In the genomic region with DNA sequence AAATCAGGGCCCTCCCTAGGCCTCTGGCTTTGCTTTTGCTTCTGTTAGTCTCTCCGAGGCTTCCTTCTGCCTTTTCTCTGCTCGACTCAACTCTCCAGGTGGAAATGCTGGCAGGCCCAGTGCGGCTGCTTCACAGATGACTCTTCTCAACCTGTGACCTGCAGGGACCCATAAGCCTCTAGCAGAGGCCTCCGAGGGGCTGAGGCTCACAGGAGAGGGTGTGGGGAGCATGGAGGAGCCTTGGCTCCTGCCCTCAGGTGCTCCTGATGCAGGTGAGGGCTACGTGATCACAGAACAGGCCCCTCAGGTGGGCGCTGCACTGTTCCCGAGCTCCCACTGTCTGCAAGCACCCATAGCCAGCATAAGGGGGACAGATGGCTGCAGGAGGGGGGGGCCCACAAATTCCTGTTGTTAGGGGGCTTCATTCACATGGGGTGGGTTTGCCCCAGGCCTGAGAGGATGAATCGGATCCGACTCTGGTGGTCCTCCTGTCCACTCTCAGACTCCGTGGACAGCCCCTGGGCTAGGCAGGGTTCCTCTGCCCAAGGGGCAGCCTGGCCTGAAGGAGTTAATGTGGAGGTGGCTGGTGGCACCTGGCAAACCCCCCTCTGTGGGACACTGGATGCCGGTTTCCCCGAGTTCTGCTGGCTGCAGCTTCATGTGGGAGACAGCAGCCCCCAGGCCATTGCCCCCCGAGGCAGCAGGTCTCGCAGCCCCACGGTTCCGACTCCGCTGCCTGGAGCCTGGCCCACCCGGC, we compare ENCODE assay signal across 24 cellular contexts. TPM values are rescaled to one million over a fixed set of nuclear protein-coding genes. Genes with fewer than 3 reads are reported as not detected.
"Had no signal": no experiment of that assay in that cellular context is flagged by ENCODE, and none has a peak within 500 bp of the region (broad histone marks: within the 10 kb centered on the region; RNA-seq: fewer than 3 reads in every experiment).

No MANE protein-coding gene starts in this region.

- H3K4me1 Mint-ChIP-seq: activated CD4-positive, alpha-beta T cell treated with anti-CD3 and anti-CD28 coated beads for 36 hours; activated naive CD8-positive, alpha-beta T cell treated with anti-CD3 and anti-CD28 coated beads, Interleukin-2, amount 10 ng/mL, durations not matched to agents 7 days and 5 days; brain; neural crest cell had no signal

- H3K27me3 ChIP-seq: foreskin keratinocyte, ovary had no signal

- DNase-seq: activated CD4-positive, alpha-beta memory T cell treated with anti-CD3 and anti-CD28 coated beads for 36 hours; activated CD4-positive, alpha-beta T cell treated with anti-CD3 and anti-CD28 coated beads for 36 hours; activated naive CD4-positive, alpha-beta T cell treated with Interleukin-2 at 50 U/mL for 16 hours; activated naive CD8-positive, alpha-beta T cell treated with anti-CD3 and anti-CD28 coated beads, Interleukin-2, amount 10 ng/mL, durations not matched to agents 7 days and 5 days; activated T-cell treated with anti-CD3 and anti-CD28 coated beads for 4 hours; amygdala; caudate nucleus; foreskin keratinocyte; hypothalamus; mammary epithelial cell; sigmoid colon; spleen; stimulated activated CD4-positive, alpha-beta T cell treated with anti-CD3 and anti-CD28 coated beads, Interleukin-4, amount 100 ng/mL, for 4 hours had no signal

- H3K36me3 ChIP-seq: left lung, ovary, sigmoid colon, spleen had no signal

- H3K4me3 Mint-ChIP-seq: activated CD4-positive, alpha-beta memory T cell treated with anti-CD3 and anti-CD28 coated beads for 36 hours; activated CD4-positive, alpha-beta T cell treated with anti-CD3 and anti-CD28 coated beads for 36 hours; activated naive CD8-positive, alpha-beta T cell treated with anti-CD3 and anti-CD28 coated beads, Interleukin-2, amount 10 ng/mL, durations not matched to agents 7 days and 5 days; brain; neural crest cell; stimulated activated memory B cell treated with anti-CD40 and anti-IgM and Interleukin-4, amounts not matched to agents 10 μg/mL and 1 μg/mL and 100 μg/mL, for 72 hours had no signal

- H3K27ac ChIP-seq: foreskin keratinocyte, left lung, ovary, sigmoid colon, spleen had no signal

- H3K9me3 ChIP-seq: left lung, ovary, sigmoid colon had no signal

- H3K4me1 ChIP-seq: foreskin keratinocyte, spleen had no signal

- H3K27ac Mint-ChIP-seq: activated CD4-positive, alpha-beta memory T cell treated with anti-CD3 and anti-CD28 coated beads for 36 hours; activated CD4-positive, alpha-beta T cell treated with anti-CD3 and anti-CD28 coated beads for 36 hours; activated naive CD8-positive, alpha-beta T cell treated with anti-CD3 and anti-CD28 coated beads, Interleukin-2, amount 10 ng/mL, durations not matched to agents 7 days and 5 days; brain; stimulated activated memory B cell treated with anti-CD40 and anti-IgM and Interleukin-4, amounts not matched to agents 10 μg/mL and 1 μg/mL and 100 μg/mL, for 72 hours had no signal

- FAIRE-seq: keratinocyte had no signal

- ATAC-seq: activated CD4-positive, alpha-beta T cell treated with anti-CD3 and anti-CD28 coated beads for 36 hours; foreskin keratinocyte; left lung had no signal

- H3K36me3 Mint-ChIP-seq: activated CD4-positive, alpha-beta memory T cell treated with anti-CD3 and anti-CD28 coated beads for 36 hours; activated naive CD8-positive, alpha-beta T cell treated with anti-CD3 and anti-CD28 coated beads, Interleukin-2, amount 10 ng/mL, durations not matched to agents 7 days and 5 days; brain; stimulated activated memory B cell treated with anti-CD40 and anti-IgM and Interleukin-4, amounts not matched to agents 10 μg/mL and 1 μg/mL and 100 μg/mL, for 72 hours had no signal

- H3K9me3 Mint-ChIP-seq: activated CD4-positive, alpha-beta memory T cell treated with anti-CD3 and anti-CD28 coated beads for 36 hours; activated naive CD8-positive, alpha-beta T cell treated with anti-CD3 and anti-CD28 coated beads, Interleukin-2, amount 10 ng/mL, durations not matched to agents 7 days and 5 days; neural crest cell had no signal

- H3K27me3 Mint-ChIP-seq: activated CD4-positive, alpha-beta T cell treated with anti-CD3 and anti-CD28 coated beads for 36 hours had no signal

- H3K4me3 ChIP-seq: left lung, ovary, sigmoid colon, spleen had no signal

RNA-seq across cellular contexts. Expression of gene FCN2, which starts 10.9 kb away (rescaled TPM):
- total RNA-seq: activated CD4-positive, alpha-beta memory T cell treated with anti-CD3 and anti-CD28 coated beads for 36 hours; activated CD4-positive, alpha-beta T cell treated with anti-CD3 and anti-CD28 coated beads for 36 hours; activated naive CD8-positive, alpha-beta T cell treated with anti-CD3 and anti-CD28 coated beads, Interleukin-2, amount 10 ng/mL, durations not matched to agents 7 days and 5 days; epithelial cell of proximal tubule; fibroblast of lung; foreskin keratinocyte; left lung; mammary epithelial cell; myocyte; neural crest cell; sigmoid colon; T-helper 2 cell treated with Interferon-gamma antibody and Interleukin-4, amounts not matched to agents 100 ng/mL and 5 ng/mL, for 36 hours; urinary bladder had no signal
- polyA plus RNA-seq: fibroblast of lung, foreskin keratinocyte, keratinocyte, mammary epithelial cell had no signal

RNA-seq across cellular contexts. Expression of gene FCN1, which starts 48.0 kb away (rescaled TPM):
- total RNA-seq: activated CD4-positive, alpha-beta memory T cell treated with anti-CD3 and anti-CD28 coated beads for 36 hours; activated CD4-positive, alpha-beta T cell treated with anti-CD3 and anti-CD28 coated beads for 36 hours; epithelial cell of proximal tubule; fibroblast of lung; foreskin keratinocyte; mammary epithelial cell; myocyte; neural crest cell; T-helper 2 cell treated with Interferon-gamma antibody and Interleukin-4, amounts not matched to agents 100 ng/mL and 5 ng/mL, for 36 hours had no signal
- polyA plus RNA-seq: fibroblast of lung, foreskin keratinocyte, keratinocyte, mammary epithelial cell had no signal
